Comparison of ENCODE assay signal across 17 cellular contexts in genomic region chr11:36141161-36141560, GRCh38.
DNase-seq lines count a peak whose midpoint lies in the region; ATAC-seq and TF ChIP-seq lines count a peak whose summit lies in the region.
"Had no signal": no experiment of that assay in that cellular context is flagged by ENCODE, and none has a peak within 500 bp of the region (broad histone marks: within the 10 kb centered on the region; RNA-seq: fewer than 3 reads in every experiment).

No MANE protein-coding gene starts in this region.

- 0 out of 2 replicates have a peak overlapping the region, but pooled peaks have one; percentile 7 for H2AK5ac ChIP-seq in IMR-90 (ENCODE audit: low read depth, low read length)

- H3K18ac ChIP-seq in IMR-90 (ENCODE audit: low read depth, low read length), result no peak overlapping the region

- peaks cover 26% of the 10 kb centered on the region for H3K36me3 Mint-ChIP-seq in brain
- H3K36me3 Mint-ChIP-seq in nephron (ENCODE audit: low read depth), result peaks cover 2% of the 10 kb centered on the region
- no peaks in the 10 kb centered on the region for H3K36me3 Mint-ChIP-seq in activated CD4-positive, alpha-beta memory T cell treated with anti-CD3 and anti-CD28 coated beads, Interleukin-2, amount 10 ng/mL, durations not matched to agents 7 days and 5 days (ENCODE audit: low read depth)
- H3K36me3 Mint-ChIP-seq in natural killer cell, result no peaks in the 10 kb centered on the region
- H3K36me3 Mint-ChIP-seq: CD4-positive, CD25-positive, alpha-beta regulatory T cell had no signal

- CTCF ChIA-PET in IMR-90 (lab: Yijun Ruan, JAX), result interaction anchor here (2.1 kb wide), 1 partner anchor 10 kb away, joined by 7 read pairs; no protein-coding TSS in a partner anchor
- CTCF ChIA-PET in activated CD4-positive, alpha-beta memory T cell treated with anti-CD3 and anti-CD28 coated beads, Interleukin-2, amount 10 ng/mL, durations not matched to agents 7 days and 5 days (lab: Charles Lee), result no interaction called here

- TF ChIP-seq POLR2A in IMR-90 (IDR thresholded peaks at IDR 0.05; ENCODE audit: low read depth, low read length), result no peak

- POLR2A ChIA-PET in IMR-90 (lab: Charles Lee; ENCODE audit: unreplicated experiment), result interaction anchor here (0.6 kb wide), 1 partner anchor 8 kb away, joined by 6 read pairs; no protein-coding TSS in a partner anchor
- POLR2A ChIA-PET in activated CD4-positive, alpha-beta memory T cell treated with anti-CD3 and anti-CD28 coated beads, Interleukin-2, amount 10 ng/mL, durations not matched to agents 7 days and 5 days (lab: Charles Lee), result no interaction called here

- no peak overlapping the region for H3K4me2 ChIP-seq in IMR-90 (ENCODE audit: low read depth, low read length)
- H3K4me2 ChIP-seq: SK-N-SH had no signal

- no TSS peak for BruUV-seq in IMR-90 (replicated peaks; lab: Mats Ljungman, UMichigan)

- no peak overlapping the region for H4K91ac ChIP-seq in IMR-90 (ENCODE audit: insufficient read depth, low read depth, low read length)

- no peak overlapping the region for H2BK20ac ChIP-seq in IMR-90 (ENCODE audit: low read depth, low read length)

- H3K36me3 ChIP-seq in IMR-90 (ENCODE audit: control insufficient read depth, insufficient read depth, low read length), result no peaks in the 10 kb centered on the region
- peaks cover 7% of the 10 kb centered on the region for H3K36me3 ChIP-seq in WERI-Rb-1
- H3K36me3 ChIP-seq: HAP-1 had no signal

- H3K27me3 ChIP-seq in IMR-90 (ENCODE audit: control insufficient read depth, insufficient read depth, low read length) (no peaks in the 10 kb centered on the region), WERI-Rb-1 (ENCODE audit: insufficient read depth, low read depth, severe bottlenecking) (no peaks in the 10 kb centered on the region)

- H3K27ac ChIP-seq in IMR-90 (ENCODE audit: insufficient read depth, low read length), result no peak overlapping the region
- H3K27ac ChIP-seq in WERI-Rb-1, result no peak overlapping the region
- H3K27ac ChIP-seq: GM23248 had no signal

- whole genome bisulfite sequencing in IMR-90 (ENCODE audit: extremely low coverage in 2 of 2, insufficient read length in 1 of 2), 2 experiments, result no CpG with 5 or more reads among the region's 6 CpGs

- no peak overlapping the region for H2BK120ac ChIP-seq in IMR-90 (ENCODE audit: low read depth, low read length)

- H3K4me3 Mint-ChIP-seq in brain (peak overlapping the region in 1 of 5 experiments; percentile 17), nephron (peak overlapping the region; percentile 11 to 33 (median 14)), natural killer cell (no peak overlapping the region)
- no peak overlapping the region for H3K4me3 Mint-ChIP-seq in activated CD4-positive, alpha-beta memory T cell treated with anti-CD3 and anti-CD28 coated beads, Interleukin-2, amount 10 ng/mL, durations not matched to agents 7 days and 5 days
- H3K4me3 Mint-ChIP-seq: CD4-positive, CD25-positive, alpha-beta regulatory T cell had no signal

- no peak for ATAC-seq in IMR-90 (ENCODE audit: low read depth)
- ATAC-seq in natural killer cell, result no peak

- H2AK9ac ChIP-seq in IMR-90 (replicated peaks; ENCODE audit: low read depth, low read length, poor library complexity), result no peak overlapping the region

- no peak overlapping the region for H3K23ac ChIP-seq in IMR-90 (ENCODE audit: low read depth, low read length)

- H3K9me3 Mint-ChIP-seq in brain (peaks cover 0 to 5% (median 2%) of the 10 kb centered on the region in 5 experiments), nephron (no peaks in the 10 kb centered on the region), natural killer cell (no peaks in the 10 kb centered on the region)
- H3K9me3 Mint-ChIP-seq in activated CD4-positive, alpha-beta memory T cell treated with anti-CD3 and anti-CD28 coated beads, Interleukin-2, amount 10 ng/mL, durations not matched to agents 7 days and 5 days, result no peaks in the 10 kb centered on the region

- no peak overlapping the region for H4K8ac ChIP-seq in IMR-90 (ENCODE audit: low read depth in 2 of 2, low read length in 2 of 2)

- H3K14ac ChIP-seq in IMR-90 (replicated peaks; ENCODE audit: low read depth, low read length), result no peak overlapping the region

- H4K5ac ChIP-seq in IMR-90 (ENCODE audit: low read depth, low read length), result no peak overlapping the region

- H3K4me1 ChIP-seq in IMR-90 (ENCODE audit: control insufficient read depth, insufficient read depth, low read length), result no peaks in the 10 kb centered on the region

- no peaks in the 10 kb centered on the region for H3K9me3 ChIP-seq in IMR-90 (ENCODE audit: control insufficient read depth, insufficient read depth, low read length)
- H3K9me3 ChIP-seq in WERI-Rb-1 (ENCODE audit: severe bottlenecking), result no peaks in the 10 kb centered on the region
- H3K9me3 ChIP-seq: HAP-1, SK-N-SH had no signal

- no peaks in the 10 kb centered on the region for H3K79me1 ChIP-seq in IMR-90 (ENCODE audit: low read depth in 1 of 2, low read length in 2 of 2)

- in situ Hi-C loops in IMR-90 (cut with MboI; ENCODE audit: low sequenced_read_pairs), result no loop called here

- H3K4me3 ChIP-seq in IMR-90 (ENCODE audit: insufficient read depth, low read depth, low read length) (no peak overlapping the region), WERI-Rb-1 (ENCODE audit: low read depth, low read length) (no peak overlapping the region)
- H3K4me3 ChIP-seq: GM23248, HAP-1 had no signal

- H3K4me1 Mint-ChIP-seq in brain (peaks cover 36% of the 10 kb centered on the region), nephron (peaks cover 22% of the 10 kb centered on the region), natural killer cell (no peaks in the 10 kb centered on the region)
- no peaks in the 10 kb centered on the region for H3K4me1 Mint-ChIP-seq in activated CD4-positive, alpha-beta memory T cell treated with anti-CD3 and anti-CD28 coated beads, Interleukin-2, amount 10 ng/mL, durations not matched to agents 7 days and 5 days
- H3K4me1 Mint-ChIP-seq: CD4-positive, CD25-positive, alpha-beta regulatory T cell had no signal

- intact Hi-C loops in IMR-90 (cut with micrococcal nuclease), result no loop called here
- intact Hi-C loops in natural killer cell (cut with micrococcal nuclease), result no loop called here

- no peak overlapping the region for H3K9ac ChIP-seq in IMR-90 (ENCODE audit: low read depth, low read length)
- H3K9ac ChIP-seq: GM23248, SK-N-SH had no signal

- H3K27ac Mint-ChIP-seq in brain (peak overlapping the region in 4 of 5 experiments; percentile 4 to 70 (median 27)), nephron (peak overlapping the region; percentile 69 to 89 (median 87)), natural killer cell (no peak overlapping the region)
- H3K27ac Mint-ChIP-seq in activated CD4-positive, alpha-beta memory T cell treated with anti-CD3 and anti-CD28 coated beads, Interleukin-2, amount 10 ng/mL, durations not matched to agents 7 days and 5 days, result no peak overlapping the region
- H3K27ac Mint-ChIP-seq: CD4-positive, CD25-positive, alpha-beta regulatory T cell had no signal

- no peaks in the 10 kb centered on the region for H4K20me1 ChIP-seq in IMR-90 (ENCODE audit: insufficient read depth, low read length)

- H3K27me3 Mint-ChIP-seq in brain (peaks cover 5% of the 10 kb centered on the region), nephron (ENCODE audit: low read depth) (no peaks in the 10 kb centered on the region), natural killer cell (ENCODE audit: low read depth in 2 of 2) (peaks cover 0 to 7% of the 10 kb centered on the region in 2 donors)
- H3K27me3 Mint-ChIP-seq in activated CD4-positive, alpha-beta memory T cell treated with anti-CD3 and anti-CD28 coated beads, Interleukin-2, amount 10 ng/mL, durations not matched to agents 7 days and 5 days, result no peaks in the 10 kb centered on the region
- H3K27me3 Mint-ChIP-seq: CD4-positive, CD25-positive, alpha-beta regulatory T cell had no signal

- H2BK15ac ChIP-seq in IMR-90 (ENCODE audit: low read depth, low read length), result no peak overlapping the region

- H3K9me1 ChIP-seq in IMR-90 (ENCODE audit: insufficient read depth, low read length), result no peaks in the 10 kb centered on the region

- no peak overlapping the region for H2BK5ac ChIP-seq in IMR-90 (ENCODE audit: low read depth, low read length, poor library complexity, severe bottlenecking)

- TF ChIP-seq CTCF in IMR-90 (conservative IDR thresholded peaks at IDR 0.05; ENCODE audit: low read depth, low read length), result no peak
- TF ChIP-seq CTCF in brain (conservative IDR thresholded peaks at IDR 0.05), result no peak
- no peak for TF ChIP-seq CTCF in nephron (IDR thresholded peaks at IDR 0.05; ENCODE audit: unreplicated experiment in 3 of 3)
- no peak for TF ChIP-seq CTCF in WERI-Rb-1 (IDR thresholded peaks at IDR 0.05; ENCODE audit: low read depth, low read length)
- TF ChIP-seq CTCF in natural killer cell (IDR thresholded peaks at IDR 0.05), result no peak

- H2AFZ ChIP-seq in IMR-90 (replicated peaks; ENCODE audit: low read length, poor library complexity), result no peak overlapping the region
- H2AFZ ChIP-seq: GM23248 had no signal

- no peak overlapping the region for H3K56ac ChIP-seq in IMR-90 (ENCODE audit: extremely low read depth, insufficient read depth, low read length)

- DNase-seq in IMR-90 (no peak), WERI-Rb-1 (no peak), natural killer cell (no peak), middle frontal gyrus (ENCODE audit: extremely low spot score, low spot score) (no peak)
- DNase-seq in activated CD4-positive, alpha-beta memory T cell treated with anti-CD3 and anti-CD28 coated beads, Interleukin-2, amount 10 ng/mL, durations not matched to agents 7 days and 5 days, result no peak
- DNase-seq: CD4-positive, CD25-positive, alpha-beta regulatory T cell; GM23248; NCI-H1048; NCI-H1694; NCI-H446 treated with DMSO at 0.1 percent for 48 hours; NCI-H526; SIG-M5; SK-N-SH; SW 1271 had no signal

- H3K4ac ChIP-seq in IMR-90 (ENCODE audit: low read depth, low read length), result no peak overlapping the region

- dilution Hi-C loops in IMR-90 (cut with HindIII; ENCODE audit: low sequenced_read_pairs, unreplicated experiment), result no loop called here

- TF ChIP-seq RAD21 in IMR-90 (IDR thresholded peaks at IDR 0.05; ENCODE audit: low read length), result no peak

TF ChIP-seq in IMR-90, 13 proteins besides CTCF, POLR2A, EP300 and RAD21:
- TF ChIP-seq NFE2L2 (IDR thresholded peaks at IDR 0.05; ENCODE audit: low read depth, low read length) (no peak), RFX5 (IDR thresholded peaks at IDR 0.05; ENCODE audit: low read depth, low read length) (no peak), MXI1 (IDR thresholded peaks at IDR 0.05; ENCODE audit: borderline replicate concordance, low read depth, low read length) (no peak)

Comparison
In these comparisons a context has a peak if more than half of its experiments do, and no peak if none do; other contexts are left out.
1. H3K27ac Mint-ChIP-seq: peak in brain (4 of 5) and nephron (3 of 3); none in activated CD4-positive, alpha-beta memory T cell treated with anti-CD3 and anti-CD28 coated beads, Interleukin-2, amount 10 ng/mL, durations not matched to agents 7 days and 5 days (single experiment) and natural killer cell (0 of 2).
2. H3K4me3 Mint-ChIP-seq: peak in nephron (3 of 3); none in activated CD4-positive, alpha-beta memory T cell treated with anti-CD3 and anti-CD28 coated beads, Interleukin-2, amount 10 ng/mL, durations not matched to agents 7 days and 5 days (single experiment) and natural killer cell (single experiment).